Comparison of ENCODE assay signal across 29 cellular contexts in the genomic region with DNA sequence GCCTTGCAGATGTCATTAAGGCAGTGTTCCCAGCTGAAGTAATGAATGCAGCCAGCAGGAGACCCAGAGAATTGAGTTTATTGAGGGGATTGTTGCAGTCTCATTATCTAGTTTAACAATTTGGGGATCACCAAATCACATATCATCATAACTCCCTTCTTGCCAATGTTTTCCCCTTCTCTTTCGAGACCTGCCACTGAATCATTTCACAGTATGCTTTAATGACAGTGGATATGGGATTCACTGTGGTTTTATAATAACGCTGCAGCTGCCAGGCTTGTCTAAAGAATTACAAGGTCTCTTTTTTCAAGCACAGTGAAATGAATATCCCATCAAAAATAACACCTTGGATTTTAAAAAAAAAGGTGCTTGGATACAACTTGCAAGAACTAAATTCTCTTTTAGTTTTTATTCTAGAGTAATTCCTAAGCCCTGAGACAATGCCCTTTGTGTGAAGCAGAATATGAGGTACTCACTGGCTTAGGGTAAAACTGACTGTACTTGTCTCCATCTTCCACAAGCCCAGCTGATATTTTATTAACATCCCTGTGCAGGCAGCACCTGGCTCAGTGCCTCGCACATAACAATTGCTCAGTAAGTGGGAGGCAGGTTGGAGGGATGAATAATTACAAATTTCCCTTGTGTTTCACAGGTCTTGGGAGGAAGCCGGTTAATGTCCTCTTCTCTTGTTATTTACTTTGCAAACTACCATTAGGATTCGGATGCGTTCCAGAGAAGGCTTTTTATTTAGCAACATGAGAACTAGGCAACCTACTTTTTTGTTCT.
DNase-seq lines count a peak whose midpoint lies in the region; ATAC-seq and TF ChIP-seq lines count a peak whose summit lies in the region.
"Had no signal": no experiment of that assay in that cellular context is flagged by ENCODE, and none has a peak within 500 bp of the region (broad histone marks: within the 10 kb centered on the region; RNA-seq: fewer than 3 reads in every experiment).

No MANE protein-coding gene starts in this region.

- H3K4me1 ChIP-seq in endodermal cell (ENCODE audit: control insufficient read depth, insufficient read depth, low read length) = no peaks in the 10 kb centered on the region
- H3K4me1 ChIP-seq: BE2C, left lung, spleen, suprapubic skin had no signal

- no peak for ATAC-seq in HG02588 (IDR thresholded peaks at IDR 0.05; ENCODE audit: unreplicated experiment)
- no peak for ATAC-seq in Right ventricle myocardium superior (ENCODE audit: poor library complexity)
- ATAC-seq: activated naive CD4-positive, alpha-beta T cell treated with anti-CD3 and anti-CD28 coated beads, Interleukin-2, amount 50 U/mL, for 72 hours; left lung; PC-3; stimulated activated memory B cell treated with anti-CD40 and anti-IgM and Interleukin-4, amounts not matched to agents 10 μg/mL and 1 μg/mL and 100 μg/mL, for 72 hours had no signal

- H3K27ac ChIP-seq in endodermal cell (ENCODE audit: low read depth, low read length) = no peak overlapping the region
- H3K27ac ChIP-seq: KMS-11, left lung, spleen, suprapubic skin had no signal

- H3K9me3 Mint-ChIP-seq in endodermal cell = no peaks in the 10 kb centered on the region
- H3K9me3 Mint-ChIP-seq: stimulated activated memory B cell treated with anti-CD40 and anti-IgM and Interleukin-4, amounts not matched to agents 10 μg/mL and 1 μg/mL and 100 μg/mL, for 72 hours had no signal

- H3K4me1 Mint-ChIP-seq in endodermal cell = no peaks in the 10 kb centered on the region
- H3K4me1 Mint-ChIP-seq: immature natural killer cell; stimulated activated memory B cell treated with anti-CD40 and anti-IgM and Interleukin-4, amounts not matched to agents 10 μg/mL and 1 μg/mL and 100 μg/mL, for 72 hours had no signal

- H3K9me3 ChIP-seq in endodermal cell (ENCODE audit: control insufficient read depth, low read length) = no peaks in the 10 kb centered on the region
- H3K9me3 ChIP-seq: BE2C, left lung, suprapubic skin had no signal

- no peaks in the 10 kb centered on the region for H3K27me3 ChIP-seq in endodermal cell (ENCODE audit: control insufficient read depth, insufficient read depth, low read length, poor library complexity, severe bottlenecking)
- H3K27me3 ChIP-seq: BE2C, left lung, spleen, suprapubic skin had no signal

- whole genome bisulfite sequencing in endodermal cell (ENCODE audit: insufficient coverage in 1 of 2, insufficient read length in 1 of 2), 2 experiments = 74 to 100% methylated on average over 1 to 6 of the region's 6 CpGs

- H3K36me3 ChIP-seq in endodermal cell (ENCODE audit: control insufficient read depth, insufficient read depth, low read length) = no peaks in the 10 kb centered on the region
- H3K36me3 ChIP-seq: BE2C, left lung, spleen, suprapubic skin had no signal

- DNase-seq in NCI-H2107 treated with DMSO at 0.1 percent for 48 hours (lab: John Stamatoyannopoulos, UW; ENCODE audit: unreplicated experiment) (peak; percentile 29), NCI-H2107 (lab: John Stamatoyannopoulos, UW) (no peak), NCI-H345 (lab: John Stamatoyannopoulos, UW) (peak; percentile 54), endodermal cell (no peak), posterior cingulate gyrus (peak in 8 of 10 donors; percentile 20 to 81 (median 46)), D341Med (ENCODE audit: low spot score) (no peak), Right ventricle myocardium superior (no peak)
- DNase-seq: activated CD4-positive, alpha-beta T cell treated with anti-CD3 and anti-CD28 coated beads, Interleukin-2, amount 50 U/mL, for 48 hours; activated CD8-positive, alpha-beta memory T cell treated with anti-CD3 and anti-CD28 coated beads, Interleukin-2, amount 50 U/mL, for 48 hours; aorta; BE2C; central memory CD4-positive, alpha-beta T cell; DMS79; GOT3; immature natural killer cell; left lung; NCI-H2171; NCI-H774; PC-3; SHP77; spleen; stimulated activated CD4-positive, alpha-beta T cell treated with anti-CD3 and anti-CD28 coated beads, Interleukin-2, amount 100 ng/mL, for 48 hours; T-helper 9 cell had no signal

- H3K4me3 Mint-ChIP-seq in endodermal cell = no peak overlapping the region
- H3K4me3 Mint-ChIP-seq: immature natural killer cell; stimulated activated memory B cell treated with anti-CD40 and anti-IgM and Interleukin-4, amounts not matched to agents 10 μg/mL and 1 μg/mL and 100 μg/mL, for 72 hours had no signal

- H3K27ac Mint-ChIP-seq in endodermal cell = no peak overlapping the region
- H3K27ac Mint-ChIP-seq: activated naive CD4-positive, alpha-beta T cell treated with anti-CD3 and anti-CD28 coated beads, Interleukin-2, amount 50 U/mL, for 72 hours; activated T-helper 2 cell treated with anti-CD3 and anti-CD28 coated beads, Interferon-gamma antibody, Interleukin-2, Interleukin-4, amounts not matched to agents 10 μg/mL and 5 μg/mL and 100 μg/mL, durations not matched to agents 14 hours and 24 hours and 36 hours; immature natural killer cell; stimulated activated memory B cell treated with anti-CD40 and anti-IgM and Interleukin-4, amounts not matched to agents 10 μg/mL and 1 μg/mL and 100 μg/mL, for 72 hours had no signal

- no peak overlapping the region for H3K4me3 ChIP-seq in endodermal cell (ENCODE audit: low read length)
- H3K4me3 ChIP-seq: left lung, spleen, suprapubic skin had no signal

- no peaks in the 10 kb centered on the region for H3K27me3 Mint-ChIP-seq in endodermal cell (ENCODE audit: insufficient read depth)
- H3K27me3 Mint-ChIP-seq: stimulated activated memory B cell treated with anti-CD40 and anti-IgM and Interleukin-4, amounts not matched to agents 10 μg/mL and 1 μg/mL and 100 μg/mL, for 72 hours had no signal

- peak; percentile 21 for TF ChIP-seq CTCF in endodermal cell (conservative IDR thresholded peaks at IDR 0.05)

- intact Hi-C loops in posterior cingulate gyrus (cut with DNase I) (no loop called here), Right ventricle myocardium superior (cut with DNase I) (no loop called here)

- no peak overlapping the region for H3K9ac ChIP-seq in endodermal cell (ENCODE audit: extremely low read depth, low read length, poor library complexity, severe bottlenecking)
- H3K9ac ChIP-seq: KMS-11 had no signal

- no peaks in the 10 kb centered on the region for H3K36me3 Mint-ChIP-seq in endodermal cell (ENCODE audit: low read depth)
- H3K36me3 Mint-ChIP-seq: activated naive CD4-positive, alpha-beta T cell treated with anti-CD3 and anti-CD28 coated beads, Interleukin-2, amount 50 U/mL, for 72 hours; immature natural killer cell; stimulated activated memory B cell treated with anti-CD40 and anti-IgM and Interleukin-4, amounts not matched to agents 10 μg/mL and 1 μg/mL and 100 μg/mL, for 72 hours had no signal

Comparison
In these comparisons a context has a peak if more than half of its experiments do, and no peak if none do; other contexts are left out.
1. DNase-seq: peak in NCI-H2107 treated with DMSO at 0.1 percent for 48 hours (single experiment), NCI-H345 (single experiment) and posterior cingulate gyrus (8 of 10); none in NCI-H2107 (single experiment), endodermal cell (single experiment), D341Med (single experiment) and Right ventricle myocardium superior (single experiment).